Comparison of ENCODE assay signal across 11 cellular contexts in genomic region chr2:210410542-210410941, GRCh38.
"Had no signal": no experiment of that assay in that cellular context is flagged by ENCODE, and none has a peak within 500 bp of the region (broad histone marks: within the 10 kb centered on the region; RNA-seq: fewer than 3 reads in every experiment).

No MANE protein-coding gene starts in this region.

- DNase-seq: GM23248, GOT3, H7, H9, HCEC 1CT, HFFc6 had no signal

- H3K27ac ChIP-seq: GM23248 had no signal

- H3K4me1 ChIP-seq: HAP-1 had no signal

- H3K4me2 ChIP-seq: GM23338 had no signal

- H3K4me3 ChIP-seq: GM23248, GM23338, HAP-1 had no signal

- H3K9me3 ChIP-seq: HAP-1 had no signal

- FAIRE-seq: H1, H54 had no signal

- H2AFZ ChIP-seq: GM23248, GM23338 had no signal

- H3K9ac ChIP-seq: GM23248 had no signal

- ATAC-seq: GM23338, HCT116 had no signal

- H3K36me3 ChIP-seq: HAP-1 had no signal
